In genomic region chr17:79778504-79779087, GRCh38 we compare ENCODE assay signal across 1 cellular context.
A peak's percentile ranks its signal among the peaks of the same experiment; 100 is the strongest.
TF ChIP-seq lines count a peak whose summit lies in the region.

No MANE protein-coding gene starts in this region.

TF ChIP-seq in HepG2, 621 proteins besides CTCF, POLR2A, EP300 and RAD21 (continued from another document and continues in another):
- peak; percentile 57; the same call in 1 of the 2 replicates for TF ChIP-seq ZNF687 (CRISPR knock-in tag; IDR thresholded peaks at IDR 0.05)
- TF ChIP-seq TFDP2 (CRISPR knock-in tag; IDR thresholded peaks at IDR 0.05), result no peak
- TF ChIP-seq SP1 (IDR thresholded peaks at IDR 0.05), result no peak
- TF ChIP-seq SP1 (CRISPR knock-in tag; IDR thresholded peaks at IDR 0.05), result no peak
- TF ChIP-seq U2AF2 (IDR thresholded peaks at IDR 0.05; ENCODE audit: low read depth, low read length), result no peak
- no peak for TF ChIP-seq ZNF44 (CRISPR knock-in tag; IDR thresholded peaks at IDR 0.05)
- peak; percentile 26; the same call in 1 of the 2 replicates for TF ChIP-seq MYC (CRISPR knock-in tag; IDR thresholded peaks at IDR 0.05; ENCODE audit: borderline replicate concordance)
- no peak for TF ChIP-seq ZNF749 (CRISPR knock-in tag; IDR thresholded peaks at IDR 0.05; ENCODE audit: borderline replicate concordance)
- no peak for TF ChIP-seq ZBTB26 (CRISPR knock-in tag; IDR thresholded peaks at IDR 0.05; ENCODE audit: borderline replicate concordance)
- TF ChIP-seq ZNF768 (CRISPR knock-in tag; IDR thresholded peaks at IDR 0.05), result 0 out of 2 replicates have a peak, but pooled peaks have one; percentile 3
- 0 out of 2 replicates have a peak, but pooled peaks have one; percentile 19 for TF ChIP-seq ZNF788 (CRISPR knock-in tag; IDR thresholded peaks at IDR 0.05; ENCODE audit: borderline replicate concordance)
- no peak for TF ChIP-seq ZBTB33 (CRISPR knock-in tag; IDR thresholded peaks at IDR 0.05)
- no peak for TF ChIP-seq STAG1 (CRISPR knock-in tag; IDR thresholded peaks at IDR 0.05)
- no peak for TF ChIP-seq ZNF160 (CRISPR knock-in tag; IDR thresholded peaks at IDR 0.05)
- TF ChIP-seq MTERF4 (CRISPR knock-in tag; IDR thresholded peaks at IDR 0.05), result peak; percentile 80
- no peak for TF ChIP-seq ZNF451 (CRISPR knock-in tag; IDR thresholded peaks at IDR 0.05)
- TF ChIP-seq MTA1 (CRISPR knock-in tag; IDR thresholded peaks at IDR 0.05; ENCODE audit: borderline replicate concordance), result no peak
- no peak for TF ChIP-seq GRHL1 (CRISPR knock-in tag; conservative IDR thresholded peaks at IDR 0.05)
- TF ChIP-seq YY1 (IDR thresholded peaks at IDR 0.05; ENCODE audit: insufficient read depth, insufficient replicate concordance, low read depth, low read length), result no peak
- no peak for TF ChIP-seq REST (IDR thresholded peaks at IDR 0.05; ENCODE audit: borderline replicate concordance in 1 of 2, low read depth in 1 of 2, low read length in 2 of 2)
- TF ChIP-seq FOXK1 (CRISPR knock-in tag; IDR thresholded peaks at IDR 0.05; ENCODE audit: borderline replicate concordance, low read depth), result no peak
- no peak for TF ChIP-seq ZNF468 (CRISPR knock-in tag; IDR thresholded peaks at IDR 0.05)
- TF ChIP-seq MAZ (IDR thresholded peaks at IDR 0.05; ENCODE audit: borderline replicate concordance, low read depth, low read length), result no peak; the same call in 1 of the 2 replicates
- peak; percentile 49 for TF ChIP-seq MAZ (CRISPR knock-in tag; IDR thresholded peaks at IDR 0.05; ENCODE audit: low read depth)
- TF ChIP-seq ZNF234 (CRISPR knock-in tag; conservative IDR thresholded peaks at IDR 0.05), result no peak
- no peak for TF ChIP-seq SMC3 (IDR thresholded peaks at IDR 0.05; ENCODE audit: low read length)
- 0 out of 2 replicates have a peak, but pooled peaks have one; percentile 8 for TF ChIP-seq SRY (CRISPR knock-in tag; IDR thresholded peaks at IDR 0.05)
- TF ChIP-seq SMAD3 (CRISPR knock-in tag; IDR thresholded peaks at IDR 0.05), result 0 out of 2 replicates have a peak, but pooled peaks have one; percentile 25
- no peak for TF ChIP-seq ZNF432 (CRISPR knock-in tag; IDR thresholded peaks at IDR 0.05; ENCODE audit: borderline replicate concordance)
- 0 out of 2 replicates have a peak, but pooled peaks have one; percentile 44 for TF ChIP-seq SIX1 (CRISPR knock-in tag; IDR thresholded peaks at IDR 0.05; ENCODE audit: borderline replicate concordance)
- no peak for TF ChIP-seq FOXA1 (IDR thresholded peaks at IDR 0.05)
- TF ChIP-seq FOXA1 (CRISPR knock-in tag; IDR thresholded peaks at IDR 0.05), result 0 out of 2 replicates have a peak, but pooled peaks have one; percentile 15
- no peak; the same call in 1 of the 2 replicates for TF ChIP-seq ZGPAT (CRISPR knock-in tag; IDR thresholded peaks at IDR 0.05)
- no peak for TF ChIP-seq ELF4 (CRISPR knock-in tag; IDR thresholded peaks at IDR 0.05; ENCODE audit: borderline replicate concordance)
- no peak for TF ChIP-seq BCLAF1 (IDR thresholded peaks at IDR 0.05)
- TF ChIP-seq SMAD9 (CRISPR knock-in tag; IDR thresholded peaks at IDR 0.05), result no peak
- TF ChIP-seq TAF1 (CRISPR knock-in tag; IDR thresholded peaks at IDR 0.05), result no peak
- peak; percentile 39; the same call in 1 of the 2 replicates for TF ChIP-seq ZFP91 (CRISPR knock-in tag; IDR thresholded peaks at IDR 0.05; ENCODE audit: borderline replicate concordance)
- no peak for TF ChIP-seq DMAP1 (CRISPR knock-in tag; IDR thresholded peaks at IDR 0.05)
